Comparison of ENCODE assay signal across 8 cellular contexts in the genomic region with DNA sequence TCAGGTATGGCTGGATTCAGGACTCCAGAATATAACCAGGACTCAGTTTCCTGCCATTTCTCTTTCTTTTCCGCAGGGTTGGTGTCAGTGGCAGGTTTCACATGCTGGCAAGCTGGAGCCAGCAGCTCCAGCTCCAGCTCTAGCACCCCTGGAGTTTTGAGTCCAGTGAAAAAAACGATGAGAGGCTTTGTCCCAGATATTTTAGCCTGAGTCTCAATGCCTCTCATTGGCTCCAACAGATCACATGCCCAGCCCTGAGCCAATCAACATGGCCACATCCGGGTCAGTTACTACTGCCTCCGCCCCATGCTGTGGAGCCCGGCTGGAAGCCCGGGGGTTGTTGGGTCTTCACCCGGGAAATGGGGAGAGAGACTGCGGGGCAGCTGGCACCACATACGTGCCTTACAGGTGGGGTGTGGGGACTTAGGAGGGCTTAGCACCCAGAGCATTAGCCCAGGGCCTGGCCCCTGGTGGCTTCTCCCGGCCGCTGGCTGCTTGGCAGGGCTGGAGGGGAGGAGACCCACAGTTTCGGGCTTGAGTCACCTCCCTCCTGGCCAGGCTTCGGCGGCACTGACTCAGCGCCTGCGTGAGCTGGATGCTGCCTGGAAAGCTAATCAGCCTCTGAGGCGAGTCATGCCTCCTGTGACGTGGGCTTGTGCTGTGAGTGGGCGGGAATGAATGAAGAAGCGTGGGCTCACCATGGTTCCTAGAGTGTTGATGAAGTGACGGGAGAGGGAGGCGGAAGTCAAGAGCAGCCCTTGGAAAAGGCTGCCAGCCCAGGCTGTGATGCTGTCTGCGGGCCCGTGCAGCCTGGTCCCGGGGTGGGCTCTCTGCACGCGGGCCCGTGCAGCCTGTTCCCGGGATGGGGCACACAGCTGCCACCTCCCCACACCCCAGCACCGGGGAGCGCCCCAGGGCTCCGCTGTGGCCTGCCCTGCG. TPM values are rescaled to one million over a fixed set of nuclear protein-coding genes. Genes with fewer than 3 reads are reported as not detected.
DNase-seq lines count a peak whose midpoint lies in the region; ATAC-seq and TF ChIP-seq lines count a peak whose summit lies in the region.

No MANE protein-coding gene starts in this region.

- H3K4me1 Mint-ChIP-seq in activated CD4-positive, alpha-beta memory T cell treated with anti-CD3 and anti-CD28 coated beads for 36 hours (ENCODE audit: low read depth), result peaks cover 24% of the 10 kb centered on the region
- peaks cover 34% of the 10 kb centered on the region for H3K4me1 Mint-ChIP-seq in dendritic cell treated with granulocyte-macrophage colony-stimulating factor and Interleukin-4, amounts not matched to agents 40 ng/mL and 50 ng/mL, for 4 days (ENCODE audit: low read depth)
- peaks cover 17% of the 10 kb centered on the region for H3K4me1 Mint-ChIP-seq in endothelial cell (ENCODE audit: unreplicated experiment)

- ATAC-seq in HG03565 (IDR thresholded peaks at IDR 0.05; ENCODE audit: unreplicated experiment), result peak; percentile 62

- intact Hi-C loops in activated CD4-positive, alpha-beta memory T cell treated with anti-CD3 and anti-CD28 coated beads for 36 hours (cut with micrococcal nuclease), result loop anchor here (1.0 to 2.0 kb wide), 2 partner anchors 17 to 31 kb away; no protein-coding TSS in a partner anchor
- intact Hi-C loops in dendritic cell treated with granulocyte-macrophage colony-stimulating factor and Interleukin-4, amounts not matched to agents 40 ng/mL and 50 ng/mL, for 4 days (cut with micrococcal nuclease), result no loop called here

- peak overlapping the region in 2 of 3 donors; percentile 44 to 48 for H3K4me3 ChIP-seq in liver (ENCODE audit: low read depth in 1 of 3, low read length in 3 of 3)

- POLR2A ChIA-PET in activated CD4-positive, alpha-beta memory T cell treated with anti-CD3 and anti-CD28 coated beads for 36 hours (lab: Charles Lee), result interaction anchor here (1.0 to 1.9 kb wide), 3 partner anchors 10 to 300 kb away, joined by 3 to 9 read pairs (median 3); a partner anchor contains a TSS

- H3K27me3 ChIP-seq in liver (ENCODE audit: control insufficient read depth in 4 of 4, insufficient read depth in 4 of 4, low read length in 3 of 4), result no peaks in the 10 kb centered on the region

- H3K36me3 ChIP-seq in liver (ENCODE audit: control insufficient read depth in 4 of 4, insufficient read depth in 3 of 4, low read depth in 1 of 4, low read length in 3 of 4), result no peaks in the 10 kb centered on the region

- no peak for TF ChIP-seq RAD21 in liver (IDR thresholded peaks at IDR 0.05)

- no peak for TF ChIP-seq CTCF in liver (IDR thresholded peaks at IDR 0.05; ENCODE audit: low read depth, low read length, missing input control)
- no peak for TF ChIP-seq CTCF in endothelial cell (IDR thresholded peaks at IDR 0.05; ENCODE audit: unreplicated experiment)

- H3K27me3 Mint-ChIP-seq in activated CD4-positive, alpha-beta memory T cell treated with anti-CD3 and anti-CD28 coated beads for 36 hours, result no peaks in the 10 kb centered on the region
- H3K27me3 Mint-ChIP-seq in dendritic cell treated with granulocyte-macrophage colony-stimulating factor and Interleukin-4, amounts not matched to agents 40 ng/mL and 50 ng/mL, for 4 days, result no peaks in the 10 kb centered on the region
- no peaks in the 10 kb centered on the region for H3K27me3 Mint-ChIP-seq in endothelial cell (ENCODE audit: unreplicated experiment)

- H3K9me3 Mint-ChIP-seq in activated CD4-positive, alpha-beta memory T cell treated with anti-CD3 and anti-CD28 coated beads for 36 hours, result no peaks in the 10 kb centered on the region
- no peaks in the 10 kb centered on the region for H3K9me3 Mint-ChIP-seq in dendritic cell treated with granulocyte-macrophage colony-stimulating factor and Interleukin-4, amounts not matched to agents 40 ng/mL and 50 ng/mL, for 4 days
- no peaks in the 10 kb centered on the region for H3K9me3 Mint-ChIP-seq in endothelial cell (ENCODE audit: unreplicated experiment)

- no peaks in the 10 kb centered on the region for H3K36me3 Mint-ChIP-seq in activated CD4-positive, alpha-beta memory T cell treated with anti-CD3 and anti-CD28 coated beads for 36 hours
- H3K36me3 Mint-ChIP-seq in dendritic cell treated with granulocyte-macrophage colony-stimulating factor and Interleukin-4, amounts not matched to agents 40 ng/mL and 50 ng/mL, for 4 days (ENCODE audit: low read depth), result no peaks in the 10 kb centered on the region
- no peaks in the 10 kb centered on the region for H3K36me3 Mint-ChIP-seq in endothelial cell (ENCODE audit: low read depth, unreplicated experiment)

- H3K27ac ChIP-seq in liver (ENCODE audit: low read depth in 1 of 2, low read length in 2 of 2), result peak overlapping the region; percentile 96 to 98

- CTCF ChIA-PET in activated CD4-positive, alpha-beta memory T cell treated with anti-CD3 and anti-CD28 coated beads for 36 hours (lab: Charles Lee), result interaction anchor here (0.6 to 11.4 kb wide), 8 partner anchors 20 to 253 kb away, joined by 3 to 218 read pairs (median 8); no protein-coding TSS in a partner anchor

- H3K4me3 Mint-ChIP-seq in activated CD4-positive, alpha-beta memory T cell treated with anti-CD3 and anti-CD28 coated beads for 36 hours, result peak overlapping the region; percentile 70
- peak overlapping the region; percentile 85 for H3K4me3 Mint-ChIP-seq in dendritic cell treated with granulocyte-macrophage colony-stimulating factor and Interleukin-4, amounts not matched to agents 40 ng/mL and 50 ng/mL, for 4 days
- no peak overlapping the region for H3K4me3 Mint-ChIP-seq in endothelial cell (ENCODE audit: unreplicated experiment)

- WGBS in liver, result 70% methylated on average over 33 of the region's 33 CpGs

- DNase-seq in DMS79 treated with DMSO at 0.1 percent for 48 hours (lab: John Stamatoyannopoulos, UW) (peak; percentile 66), NCI-H82 (lab: John Stamatoyannopoulos, UW) (peak; percentile 96), endothelial cell (ENCODE audit: low spot score) (no peak)
- peak; percentile 97 for DNase-seq in activated CD4-positive, alpha-beta memory T cell treated with anti-CD3 and anti-CD28 coated beads for 36 hours
- DNase-seq in stimulated activated CD4-positive, alpha-beta T cell treated with anti-CD3 and anti-CD28 coated beads, Interleukin-2, amount 100 ng/mL, for 24 hours, result peak; percentile 84 to 90

- peak overlapping the region; percentile 91 for H3K27ac Mint-ChIP-seq in activated CD4-positive, alpha-beta memory T cell treated with anti-CD3 and anti-CD28 coated beads for 36 hours
- H3K27ac Mint-ChIP-seq in dendritic cell treated with granulocyte-macrophage colony-stimulating factor and Interleukin-4, amounts not matched to agents 40 ng/mL and 50 ng/mL, for 4 days, result peak overlapping the region; percentile 95
- no peak overlapping the region for H3K27ac Mint-ChIP-seq in endothelial cell (ENCODE audit: unreplicated experiment)

- H3K9ac ChIP-seq in liver (ENCODE audit: low read depth in 1 of 2, low read length in 2 of 2), result peak overlapping the region; percentile 71 to 74

- peaks cover 2 to 16% (median 5%) of the 10 kb centered on the region in 4 donors for H3K4me1 ChIP-seq in liver (ENCODE audit: control insufficient read depth in 4 of 4, insufficient read depth in 4 of 4, low read length in 3 of 4)

- H3K9me3 ChIP-seq in liver (ENCODE audit: control insufficient read depth in 4 of 4, low read length in 3 of 4), result no peaks in the 10 kb centered on the region

TF ChIP-seq in liver, 16 proteins besides CTCF, POLR2A, EP300 and RAD21:
- TF ChIP-seq NR2F2 (IDR thresholded peaks at IDR 0.05), result peak; percentile 53
- TF ChIP-seq RXRA (IDR thresholded peaks at IDR 0.05), result no peak
- peak in 1 of 2 donors; percentile 61 for TF ChIP-seq JUND (IDR thresholded peaks at IDR 0.05)
- TF ChIP-seq, protein P1, sequence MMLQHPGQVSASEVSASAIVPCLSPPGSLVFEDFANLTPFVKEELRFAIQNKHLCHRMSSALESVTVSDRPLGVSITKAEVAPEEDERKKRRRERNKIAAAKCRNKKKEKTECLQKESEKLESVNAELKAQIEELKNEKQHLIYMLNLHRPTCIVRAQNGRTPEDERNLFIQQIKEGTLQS (IDR thresholded peaks at IDR 0.05), result peak; percentile 14
- no peak for TF ChIP-seq GABPA (IDR thresholded peaks at IDR 0.05 in 1 of 2, conservative IDR thresholded peaks at IDR 0.05 in 1 of 2)
- no peak for TF ChIP-seq FOXA2 (IDR thresholded peaks at IDR 0.05)
- peak; percentile 57 to 75 for TF ChIP-seq EGR1 (IDR thresholded peaks at IDR 0.05; ENCODE audit: low read depth in 2 of 2)
- peak; percentile 61 for TF ChIP-seq TAF1 (conservative IDR thresholded peaks at IDR 0.05)
- TF ChIP-seq YY1 (IDR thresholded peaks at IDR 0.05), result peak; percentile 57
- TF ChIP-seq, protein P2, sequence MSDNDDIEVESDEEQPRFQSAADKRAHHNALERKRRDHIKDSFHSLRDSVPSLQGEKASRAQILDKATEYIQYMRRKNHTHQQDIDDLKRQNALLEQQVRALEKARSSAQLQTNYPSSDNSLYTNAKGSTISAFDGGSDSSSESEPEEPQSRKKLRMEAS (IDR thresholded peaks at IDR 0.05), result no peak
- peak; percentile 28 for TF ChIP-seq SP1 (IDR thresholded peaks at IDR 0.05)

RNA-seq across cellular contexts. Expression of a gene that starts 15.3 kb away (rescaled TPM):
- 10 to 100 TPM; 44.1 to 45.5 TPM for total RNA-seq in activated CD4-positive, alpha-beta memory T cell treated with anti-CD3 and anti-CD28 coated beads for 36 hours
- 10 to 100 TPM; 10.0 to 22.0 TPM for total RNA-seq in liver
- 1 to 10 TPM; 7.5 to 9.2 TPM for polyA plus RNA-seq in liver
- 68.4 TPM for total RNA-seq in endothelial cell (ENCODE audit: unreplicated experiment)

RNA-seq across cellular contexts. Expression of a gene that starts 27.5 kb away (rescaled TPM):
- not detected for total RNA-seq in activated CD4-positive, alpha-beta memory T cell treated with anti-CD3 and anti-CD28 coated beads for 36 hours
- 1 to 10 TPM in 1 of 2 donors, under 1 TPM in 1; 0.23 to 1.5 TPM for total RNA-seq in liver
- polyA plus RNA-seq in liver, result 1 to 10 TPM in 1 of 2 donors, under 1 TPM in 1; 0.61 to 2.4 TPM
- 6.6 TPM for total RNA-seq in endothelial cell (ENCODE audit: unreplicated experiment)
